Comparison of ENCODE assay signal across 1 cellular context in genomic region chr16:23678430-23679273, GRCh38.
TF ChIP-seq lines count a peak whose summit lies in the region.

Gene PLK1, plus strand, starts transcription at chr16:23678889. Its CDS starts 44 bp downstream, at chr16:23678933.

TF ChIP-seq in HepG2, 621 proteins besides CTCF, POLR2A, EP300 and RAD21 (continued from another document and continues in another):
- TF ChIP-seq TEF (CRISPR knock-in tag; IDR thresholded peaks at IDR 0.05) (no peak; the same call in 1 of the 2 replicates), BCL3 (CRISPR knock-in tag; IDR thresholded peaks at IDR 0.05) (peak; percentile 57), FOSL1 (CRISPR knock-in tag; IDR thresholded peaks at IDR 0.05; ENCODE audit: borderline replicate concordance) (no peak), ZNF720 (CRISPR knock-in tag; IDR thresholded peaks at IDR 0.05) (no peak), IRF2 (CRISPR knock-in tag; IDR thresholded peaks at IDR 0.05) (peak; percentile 89), ELK4 (CRISPR knock-in tag; IDR thresholded peaks at IDR 0.05; ENCODE audit: borderline replicate concordance) (no peak), ZNF275 (CRISPR knock-in tag; IDR thresholded peaks at IDR 0.05; ENCODE audit: borderline replicate concordance) (peak; percentile 82; the same call in 1 of the 2 replicates), ZNF501 (CRISPR knock-in tag; IDR thresholded peaks at IDR 0.05) (peak; percentile 94), ZNF10 (CRISPR knock-in tag; IDR thresholded peaks at IDR 0.05; ENCODE audit: borderline replicate concordance, low read depth) (no peak), ZNF557 (CRISPR knock-in tag; IDR thresholded peaks at IDR 0.05) (0 out of 2 replicates have a peak, but pooled peaks have one; percentile 73), KLF11 (CRISPR knock-in tag; IDR thresholded peaks at IDR 0.05) (peak; percentile 87; the same call in 1 of the 2 replicates), RARA (CRISPR knock-in tag; IDR thresholded peaks at IDR 0.05) (peak; percentile 48; the same call in 1 of the 2 replicates), ERF (CRISPR knock-in tag; IDR thresholded peaks at IDR 0.05) (peak; percentile 87), ISL2 (CRISPR knock-in tag; IDR thresholded peaks at IDR 0.05) (peak; percentile 85), ZFP91 (CRISPR knock-in tag; IDR thresholded peaks at IDR 0.05; ENCODE audit: borderline replicate concordance) (peak; percentile 92; the same call in 1 of the 2 replicates), PHF5A (CRISPR knock-in tag; IDR thresholded peaks at IDR 0.05; ENCODE audit: low read depth, unreplicated experiment) (peak; percentile 83), ARHGAP35 (CRISPR knock-in tag; IDR thresholded peaks at IDR 0.05; ENCODE audit: borderline replicate concordance) (peak; percentile 56), ZNF577 (CRISPR knock-in tag; IDR thresholded peaks at IDR 0.05; ENCODE audit: borderline replicate concordance, low read depth) (no peak), ZNF552 (CRISPR knock-in tag; IDR thresholded peaks at IDR 0.05; ENCODE audit: borderline replicate concordance) (no peak), ZFP1 (CRISPR knock-in tag; IDR thresholded peaks at IDR 0.05) (0 out of 2 replicates have a peak, but pooled peaks have one; percentile 44), E2F5 (CRISPR knock-in tag; conservative IDR thresholded peaks at IDR 0.05) (peak; percentile 100), KLF13 (CRISPR knock-in tag; IDR thresholded peaks at IDR 0.05) (no peak), NCOA1 (CRISPR knock-in tag; IDR thresholded peaks at IDR 0.05) (no peak), SATB2 (CRISPR knock-in tag; IDR thresholded peaks at IDR 0.05) (no peak; the same call in 1 of the 2 replicates), SCMH1 (CRISPR knock-in tag; IDR thresholded peaks at IDR 0.05; ENCODE audit: borderline replicate concordance) (no peak), ZNF503 (CRISPR knock-in tag; IDR thresholded peaks at IDR 0.05) (peak; percentile 70; the same call in 1 of the 2 replicates), ZNF329 (CRISPR knock-in tag; IDR thresholded peaks at IDR 0.05; ENCODE audit: low read depth) (peak; percentile 62; the same call in 1 of the 2 replicates), ZC3H4 (CRISPR knock-in tag; IDR thresholded peaks at IDR 0.05; ENCODE audit: borderline replicate concordance) (peak; percentile 37; the same call in 1 of the 2 replicates), PHF21A (CRISPR knock-in tag; IDR thresholded peaks at IDR 0.05) (peak; percentile 67), ZNF777 (CRISPR knock-in tag; IDR thresholded peaks at IDR 0.05) (peak; percentile 45; the same call in 1 of the 2 replicates), ATF3 (CRISPR knock-in tag; IDR thresholded peaks at IDR 0.05) (peak; percentile 51; the same call in 1 of the 2 replicates), ISX (CRISPR knock-in tag; conservative IDR thresholded peaks at IDR 0.05) (peak; percentile 57; the same call in 1 of the 2 replicates), MTERF4 (CRISPR knock-in tag; IDR thresholded peaks at IDR 0.05) (no peak), IRX3 (CRISPR knock-in tag; IDR thresholded peaks at IDR 0.05; ENCODE audit: borderline replicate concordance, low read depth) (peak; percentile 100), TAF1 (CRISPR knock-in tag; IDR thresholded peaks at IDR 0.05) (peak; percentile 89), FOXC1 (CRISPR knock-in tag; IDR thresholded peaks at IDR 0.05; ENCODE audit: borderline replicate concordance) (peak; percentile 40; the same call in 1 of the 2 replicates), TP53 (CRISPR knock-in tag; conservative IDR thresholded peaks at IDR 0.05) (peak; percentile 44; the same call in 1 of the 2 replicates), ZNF547 (CRISPR knock-in tag; IDR thresholded peaks at IDR 0.05) (peak; percentile 82), ZBTB14 (CRISPR knock-in tag; IDR thresholded peaks at IDR 0.05) (peak; percentile 45; the same call in 1 of the 2 replicates), ZNF3 (CRISPR knock-in tag; IDR thresholded peaks at IDR 0.05) (no peak), ATF7 (IDR thresholded peaks at IDR 0.05) (no peak), ATF7 (CRISPR knock-in tag; IDR thresholded peaks at IDR 0.05) (0 out of 2 replicates have a peak, but pooled peaks have one; percentile 13), SRF (IDR thresholded peaks at IDR 0.05; ENCODE audit: low read depth, low read length) (no peak), ZMAT3 (CRISPR knock-in tag; conservative IDR thresholded peaks at IDR 0.05) (peak; percentile 70; the same call in 1 of the 2 replicates), ZNF432 (CRISPR knock-in tag; IDR thresholded peaks at IDR 0.05; ENCODE audit: borderline replicate concordance) (no peak), ZNF354B (CRISPR knock-in tag; IDR thresholded peaks at IDR 0.05) (peak; percentile 100), UBTF (CRISPR knock-in tag; IDR thresholded peaks at IDR 0.05) (peak; percentile 73), ZNF75D (CRISPR knock-in tag; IDR thresholded peaks at IDR 0.05; ENCODE audit: borderline replicate concordance) (no peak), REL (CRISPR knock-in tag; conservative IDR thresholded peaks at IDR 0.05) (peak; percentile 100), HNF1B (CRISPR knock-in tag; IDR thresholded peaks at IDR 0.05) (peak; percentile 65), ZNF263 (CRISPR knock-in tag; IDR thresholded peaks at IDR 0.05) (peak; percentile 93), ZNF607 (CRISPR knock-in tag; IDR thresholded peaks at IDR 0.05; ENCODE audit: borderline replicate concordance) (peak; percentile 53; the same call in 1 of the 2 replicates)
